Comparison of ENCODE assay signal across 25 cellular contexts in the genomic region with DNA sequence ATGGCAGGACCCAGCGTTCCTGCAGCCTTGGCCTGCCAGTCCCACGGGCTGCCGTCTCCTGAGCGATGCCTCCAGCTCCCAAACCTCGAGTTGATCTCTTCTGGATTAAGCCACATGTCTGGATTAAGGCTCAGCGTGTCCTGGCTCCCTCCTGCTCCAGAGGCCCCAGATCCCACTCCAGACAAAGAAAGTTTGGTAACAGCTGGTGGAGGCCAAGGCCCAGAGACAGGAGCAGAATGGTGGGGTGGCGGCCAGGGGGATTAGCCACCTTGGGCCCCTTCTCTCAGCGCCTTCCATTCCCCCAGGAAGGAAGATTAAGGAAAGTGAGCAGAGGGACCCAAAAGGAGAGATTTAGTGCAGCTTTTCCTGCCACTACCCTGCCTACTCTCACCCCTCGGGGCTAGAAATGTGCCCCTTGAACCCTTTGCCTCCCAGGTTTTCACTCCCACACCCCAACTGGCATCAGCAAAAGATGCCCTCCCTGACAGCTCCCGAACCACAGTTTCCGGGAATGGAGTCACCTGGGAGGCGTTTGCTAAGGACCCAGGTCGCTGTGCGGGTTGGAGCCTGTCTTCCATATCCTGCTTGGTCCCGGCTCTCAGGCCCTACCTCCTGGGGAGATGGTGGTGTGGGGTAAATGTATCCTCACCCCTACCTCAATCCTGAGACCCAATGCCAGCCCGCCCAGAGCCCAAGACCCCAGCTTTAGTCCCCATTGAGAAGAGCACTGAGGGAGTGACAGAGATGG. TPM values are rescaled to one million over a fixed set of nuclear protein-coding genes. Genes with fewer than 3 reads are reported as not detected.
A peak's percentile ranks its signal among the peaks of the same experiment; 100 is the strongest.
DNase-seq lines count a peak whose midpoint lies in the region; ATAC-seq and TF ChIP-seq lines count a peak whose summit lies in the region.
"Had no signal": no experiment of that assay in that cellular context is flagged by ENCODE, and none has a peak within 500 bp of the region (broad histone marks: within the 10 kb centered on the region; RNA-seq: fewer than 3 reads in every experiment).

No MANE protein-coding gene starts in this region.

- H3K9me2 ChIP-seq in PC-3 (replicated peaks; ENCODE audit: low read length), result no peaks in the 10 kb centered on the region

- no peaks in the 10 kb centered on the region for H3K27me3 ChIP-seq in PC-3 (ENCODE audit: low read length)
- H3K27me3 ChIP-seq: BE2C had no signal

- peaks cover 7% of the 10 kb centered on the region for H3K36me3 ChIP-seq in PC-3 (ENCODE audit: low read depth, low read length)
- H3K36me3 ChIP-seq: BE2C had no signal

- intact Hi-C loops in PC-3 (cut with micrococcal nuclease), result no loop called here

- H3K9me3 Mint-ChIP-seq in stimulated activated effector memory CD8-positive, alpha-beta T cell treated with anti-CD3 and anti-CD28 coated beads, Interleukin-12 subunit alpha, Interleukin-12 subunit beta, amount 100 ng/mL, for 72 hours, result no peaks in the 10 kb centered on the region
- H3K9me3 Mint-ChIP-seq in activated CD8-positive, alpha-beta memory T cell treated with anti-CD3 and anti-CD28 coated beads, Interleukin-2, amount 10 ng/mL, durations not matched to agents 7 days and 5 days (ENCODE audit: low read depth), result no peaks in the 10 kb centered on the region
- H3K9me3 Mint-ChIP-seq: H9 had no signal

- no peaks in the 10 kb centered on the region for H4K20me1 ChIP-seq in PC-3 (ENCODE audit: low read length)

- CTCF ChIA-PET in PC-3 (lab: Charles Lee) (interaction anchor here (0.6 kb wide), 1 partner anchor 386 kb away, joined by 10 read pairs; no protein-coding TSS in a partner anchor), RWPE1 (lab: Yijun Ruan, JAX) (no interaction called here)
- CTCF ChIA-PET in activated CD8-positive, alpha-beta memory T cell treated with anti-CD3 and anti-CD28 coated beads, Interleukin-2, amount 10 ng/mL, durations not matched to agents 7 days and 5 days (lab: Charles Lee), result no interaction called here

- peaks cover 9% of the 10 kb centered on the region for H3F3A ChIP-seq in PC-3 (ENCODE audit: low read length, unreplicated experiment)

- TF ChIP-seq CTCF in PC-3 (conservative IDR thresholded peaks at IDR 0.05; ENCODE audit: low read depth, low read length) (no peak), epithelial cell of esophagus (IDR thresholded peaks at IDR 0.05; ENCODE audit: insufficient read depth, low read depth, low read length, missing control alignments) (no peak), RWPE1 (conservative IDR thresholded peaks at IDR 0.05; ENCODE audit: low read depth) (no peak)

- POLR2A ChIA-PET in PC-3 (lab: Charles Lee; ENCODE audit: unreplicated experiment), result no interaction called here
- POLR2A ChIA-PET in RWPE1 (lab: Yijun Ruan, JAX; ENCODE audit: low non-redundant PET), result interaction anchor here (0.7 kb wide), 1 partner anchor 67 kb away, joined by 3 read pairs; no protein-coding TSS in a partner anchor

- no peak for ATAC-seq in PC-3
- ATAC-seq in stimulated activated effector memory CD8-positive, alpha-beta T cell treated with anti-CD3 and anti-CD28 coated beads, Interleukin-12 subunit alpha, Interleukin-12 subunit beta, amount 100 ng/mL, for 72 hours, result no peak
- ATAC-seq in activated CD8-positive, alpha-beta memory T cell treated with anti-CD3 and anti-CD28 coated beads, Interleukin-2, amount 10 ng/mL, durations not matched to agents 7 days and 5 days, result no peak
- ATAC-seq in GM18520 (IDR thresholded peaks at IDR 0.05; ENCODE audit: unreplicated experiment), result no peak
- ATAC-seq: GM12878 had no signal

- no peak overlapping the region for H3K4me3 ChIP-seq in PC-3 (ENCODE audit: low read length)
- no peak overlapping the region for H3K4me3 ChIP-seq in epithelial cell of esophagus (ENCODE audit: low read length)
- H3K4me3 ChIP-seq: GM12878, SK-N-MC had no signal

- BruUV-seq in PC-3 (replicated peaks; lab: Mats Ljungman, UMichigan), result no TSS peak

- H3K36me3 Mint-ChIP-seq in stimulated activated effector memory CD8-positive, alpha-beta T cell treated with anti-CD3 and anti-CD28 coated beads, Interleukin-12 subunit alpha, Interleukin-12 subunit beta, amount 100 ng/mL, for 72 hours, result no peaks in the 10 kb centered on the region
- H3K36me3 Mint-ChIP-seq in activated CD8-positive, alpha-beta memory T cell treated with anti-CD3 and anti-CD28 coated beads, Interleukin-2, amount 10 ng/mL, durations not matched to agents 7 days and 5 days, result no peaks in the 10 kb centered on the region
- H3K36me3 Mint-ChIP-seq: CD4-positive, CD25-positive, alpha-beta regulatory T cell had no signal

- DNase-seq in D341Med (ENCODE audit: low spot score) (peak; percentile 91), PC-3 (no peak), epithelial cell of esophagus (ENCODE audit: low read depth) (peak; percentile 71), RWPE1 (ENCODE audit: low spot score) (no peak)
- DNase-seq in stimulated activated effector memory CD8-positive, alpha-beta T cell treated with anti-CD3 and anti-CD28 coated beads, Interleukin-12 subunit alpha, Interleukin-12 subunit beta, amount 100 ng/mL, for 72 hours (ENCODE audit: low spot score in 2 of 2), result no peak
- DNase-seq in activated CD8-positive, alpha-beta memory T cell treated with anti-CD3 and anti-CD28 coated beads, Interleukin-2, amount 10 ng/mL, durations not matched to agents 7 days and 5 days, result no peak
- DNase-seq: BE2C; CD4-positive, CD25-positive, alpha-beta regulatory T cell; DMS 273 treated with DMSO at 0.1 percent for 48 hours; DMS79 treated with DMSO at 0.1 percent for 48 hours; H9; KBM-7; NCI-H1092; NCI-H1436; NCI-H187 treated with DMSO at 0.1 percent for 48 hours; NCI-H2107; NCI-H2227 treated with DMSO at 0.1 percent for 48 hours; NCI-H510A; NCI-H774; SHP77 treated with DMSO at 0.1 percent for 48 hours; SW 1271 had no signal

- H3K4me3 Mint-ChIP-seq in stimulated activated effector memory CD8-positive, alpha-beta T cell treated with anti-CD3 and anti-CD28 coated beads, Interleukin-12 subunit alpha, Interleukin-12 subunit beta, amount 100 ng/mL, for 72 hours, result no peak overlapping the region
- no peak overlapping the region for H3K4me3 Mint-ChIP-seq in activated CD8-positive, alpha-beta memory T cell treated with anti-CD3 and anti-CD28 coated beads, Interleukin-2, amount 10 ng/mL, durations not matched to agents 7 days and 5 days
- H3K4me3 Mint-ChIP-seq: CD4-positive, CD25-positive, alpha-beta regulatory T cell; H9 had no signal

- H3K27ac Mint-ChIP-seq in stimulated activated effector memory CD8-positive, alpha-beta T cell treated with anti-CD3 and anti-CD28 coated beads, Interleukin-12 subunit alpha, Interleukin-12 subunit beta, amount 100 ng/mL, for 72 hours, result peak overlapping the region; percentile 32
- no peak overlapping the region for H3K27ac Mint-ChIP-seq in activated CD8-positive, alpha-beta memory T cell treated with anti-CD3 and anti-CD28 coated beads, Interleukin-2, amount 10 ng/mL, durations not matched to agents 7 days and 5 days
- H3K27ac Mint-ChIP-seq: H9 had no signal

- H2AFZ ChIP-seq in PC-3 (ENCODE audit: low read length), result no peak overlapping the region

- no peak overlapping the region for H3K9ac ChIP-seq in PC-3 (ENCODE audit: low read length)

- peak overlapping the region; percentile 94 for H3K27ac ChIP-seq in PC-3 (ENCODE audit: low read length)
- H3K27ac ChIP-seq in RWPE1, result no peak overlapping the region; the same call in 1 of the 2 replicates
- H3K27ac ChIP-seq: SK-N-MC had no signal

- peaks cover 65% of the 10 kb centered on the region for H3K79me2 ChIP-seq in PC-3 (ENCODE audit: low read length)

- H3K9me3 ChIP-seq in PC-3 (ENCODE audit: low read length), result no peaks in the 10 kb centered on the region
- H3K9me3 ChIP-seq: BE2C had no signal

- H3K4me1 ChIP-seq in PC-3 (ENCODE audit: insufficient read depth, low read length), result peaks cover 68% of the 10 kb centered on the region
- H3K4me1 ChIP-seq: BE2C had no signal

- H3K4me1 Mint-ChIP-seq in stimulated activated effector memory CD8-positive, alpha-beta T cell treated with anti-CD3 and anti-CD28 coated beads, Interleukin-12 subunit alpha, Interleukin-12 subunit beta, amount 100 ng/mL, for 72 hours, result no peaks in the 10 kb centered on the region
- H3K4me1 Mint-ChIP-seq in activated CD8-positive, alpha-beta memory T cell treated with anti-CD3 and anti-CD28 coated beads, Interleukin-2, amount 10 ng/mL, durations not matched to agents 7 days and 5 days, result peaks cover 5% of the 10 kb centered on the region

- peaks cover 6% of the 10 kb centered on the region for H3K27me3 Mint-ChIP-seq in activated CD8-positive, alpha-beta memory T cell treated with anti-CD3 and anti-CD28 coated beads, Interleukin-2, amount 10 ng/mL, durations not matched to agents 7 days and 5 days

- H3K4me2 ChIP-seq in PC-3 (ENCODE audit: low read length), result no peak overlapping the region

RNA-seq across cellular contexts. Expression of gene SPDEF, which starts 6.9 kb away (rescaled TPM):
- 190 and 205 TPM in 2 replicates for total RNA-seq in PC-3 (2014; rRNA removed)
- under 1 TPM in 1 of 2 experiments, not detected in 1; 0.12 TPM for total RNA-seq in activated CD8-positive, alpha-beta memory T cell treated with anti-CD3 and anti-CD28 coated beads, Interleukin-2, amount 10 ng/mL, durations not matched to agents 7 days and 5 days
- total RNA-seq: A673, GM12878 had no signal

Comparison
In these comparisons a context has a peak if more than half of its experiments do, and no peak if none do; other contexts are left out.
1. DNase-seq: peak in D341Med (single experiment) and epithelial cell of esophagus (single experiment); none in PC-3 (single experiment), stimulated activated effector memory CD8-positive, alpha-beta T cell treated with anti-CD3 and anti-CD28 coated beads, Interleukin-12 subunit alpha, Interleukin-12 subunit beta, amount 100 ng/mL, for 72 hours (0 of 2), activated CD8-positive, alpha-beta memory T cell treated with anti-CD3 and anti-CD28 coated beads, Interleukin-2, amount 10 ng/mL, durations not matched to agents 7 days and 5 days (single experiment) and RWPE1 (single experiment).
2. RNA of gene SPDEF, which starts 6.9 kb away (total RNA-seq): 190 to 205 TPM in PC-3; 0.12 TPM in activated CD8-positive, alpha-beta memory T cell treated with anti-CD3 and anti-CD28 coated beads, Interleukin-2, amount 10 ng/mL, durations not matched to agents 7 days and 5 days; every median in the first group is over 100 times any median in the second.